In genomic region chr12:6965026-6965661, GRCh38 we compare ENCODE assay signal across 8 cellular contexts. TPM values are rescaled to one million over a fixed set of nuclear protein-coding genes. Genes with fewer than 3 reads are reported as not detected.
A peak's percentile ranks its signal among the peaks of the same experiment; 100 is the strongest.
DNase-seq lines count a peak whose midpoint lies in the region; ATAC-seq and TF ChIP-seq lines count a peak whose summit lies in the region.

No MANE protein-coding gene starts in this region.

- no peaks in the 10 kb centered on the region for H3K9me3 ChIP-seq in prostate gland

- peaks cover 69% of the 10 kb centered on the region for H3K4me1 Mint-ChIP-seq in activated naive CD8-positive, alpha-beta T cell treated with anti-CD3 and anti-CD28 coated beads for 36 hours

- no peaks in the 10 kb centered on the region for H3K27me3 Mint-ChIP-seq in activated naive CD8-positive, alpha-beta T cell treated with anti-CD3 and anti-CD28 coated beads for 36 hours

- H3K4me3 Mint-ChIP-seq in activated naive CD8-positive, alpha-beta T cell treated with anti-CD3 and anti-CD28 coated beads for 36 hours = peak overlapping the region; percentile 54

- H3K4me3 ChIP-seq in NB4 (ENCODE audit: low read depth, low read length) = no peak overlapping the region
- H3K4me3 ChIP-seq in prostate gland = peak overlapping the region in 1 of 2 donors; percentile 85
- H3K4me3 ChIP-seq in urinary bladder (ENCODE audit: low read depth, low read length) = no peak overlapping the region

- WGBS in prostate gland = 9% methylated on average over 12 of the region's 12 CpGs
- 19% methylated on average over 12 of the region's 12 CpGs for WGBS in urinary bladder

- H3K9me3 Mint-ChIP-seq in activated naive CD8-positive, alpha-beta T cell treated with anti-CD3 and anti-CD28 coated beads for 36 hours = no peaks in the 10 kb centered on the region

- H3K36me3 ChIP-seq in prostate gland = peaks cover 0 to 18% of the 10 kb centered on the region in 2 donors
- peaks cover 6% of the 10 kb centered on the region for H3K36me3 ChIP-seq in urinary bladder (ENCODE audit: insufficient read depth)

- H3K27me3 ChIP-seq in prostate gland (replicated peaks; ENCODE audit: insufficient read depth) = no peaks in the 10 kb centered on the region

- H3K36me3 Mint-ChIP-seq in activated naive CD8-positive, alpha-beta T cell treated with anti-CD3 and anti-CD28 coated beads for 36 hours = peaks cover 61% of the 10 kb centered on the region

- TF ChIP-seq CTCF in NB4 (IDR thresholded peaks at IDR 0.05; ENCODE audit: low read depth, low read length) (peak; percentile 80), prostate gland (IDR thresholded peaks at IDR 0.05) (peak; percentile 93 to 98 (median 96))

- H3K27ac ChIP-seq in prostate gland = peak overlapping the region; percentile 97 to 98
- H3K27ac ChIP-seq in urinary bladder (ENCODE audit: low read depth) = peak overlapping the region; percentile 38

- peaks cover 29% of the 10 kb centered on the region for H3K4me1 ChIP-seq in prostate gland (replicated peaks)
- no peaks in the 10 kb centered on the region for H3K4me1 ChIP-seq in urinary bladder (ENCODE audit: insufficient read depth)

- DNase-seq in C1 segment of cervical spinal cord (lab: John Stamatoyannopoulos, UW) = peak in 13 of 14 donors; percentile 14 to 79 (median 60)
- peak; percentile 91 for DNase-seq in NB4 (ENCODE audit: low read depth)
- peak; percentile 87 for DNase-seq in activated naive CD8-positive, alpha-beta T cell treated with anti-CD3 and anti-CD28 coated beads for 36 hours
- peak; percentile 91 for DNase-seq in Right ventricle myocardium inferior (ENCODE audit: missing footprints)
- peak; percentile 94 for DNase-seq in prostate gland (ENCODE audit: low spot score)

- intact Hi-C loops in Right ventricle myocardium inferior (cut with DNase I) = loop anchor here (1.0 kb wide), 2 partner anchors 21 to 54 kb away; partner anchors contain the start of gene C12orf57
- intact Hi-C loops in prostate gland (cut with DNase I) = loop anchor here (10.0 kb wide), 1 partner anchor 90 kb away; the partner anchor contains the start of gene SPSB2

- TF ChIP-seq POLR2A in NB4 (IDR thresholded peaks at IDR 0.05; ENCODE audit: extremely low read depth, insufficient read length) (no peak), prostate gland (IDR thresholded peaks at IDR 0.05) (peak; percentile 38)

- ATAC-seq in GM19467 (IDR thresholded peaks at IDR 0.05; ENCODE audit: unreplicated experiment) = peak; percentile 50
- peak; percentile 84 for ATAC-seq in SK-N-SH treated with all-trans-retinoic acid at 6 μM for 48 hours
- peak; percentile 80 for ATAC-seq in Right ventricle myocardium inferior

- peak overlapping the region; percentile 98 for H3K27ac Mint-ChIP-seq in activated naive CD8-positive, alpha-beta T cell treated with anti-CD3 and anti-CD28 coated beads for 36 hours

TF ChIP-seq in SK-N-SH treated with all-trans-retinoic acid at 6 μM for 48 hours, 23 proteins besides CTCF, POLR2A, EP300 and RAD21 (continues in another document):
- TF ChIP-seq GLIS3 (CRISPR knock-in tag; IDR thresholded peaks at IDR 0.05) (no peak), ZFP3 (CRISPR knock-in tag; IDR thresholded peaks at IDR 0.05) (no peak), RARB (CRISPR knock-in tag; IDR thresholded peaks at IDR 0.05) (no peak), OSR1 (CRISPR knock-in tag; IDR thresholded peaks at IDR 0.05) (no peak), ZC3H10 (CRISPR knock-in tag; IDR thresholded peaks at IDR 0.05) (no peak), ZNF8 (CRISPR knock-in tag; IDR thresholded peaks at IDR 0.05) (no peak), CSDC2 (CRISPR knock-in tag; IDR thresholded peaks at IDR 0.05) (no peak), BACH2 (CRISPR knock-in tag; IDR thresholded peaks at IDR 0.05; ENCODE audit: borderline replicate concordance) (no peak), TCF4 (CRISPR knock-in tag; IDR thresholded peaks at IDR 0.05; ENCODE audit: borderline replicate concordance) (no peak), CREB5 (CRISPR knock-in tag; IDR thresholded peaks at IDR 0.05; ENCODE audit: low read depth) (no peak), CSRNP3 (CRISPR knock-in tag; IDR thresholded peaks at IDR 0.05) (no peak), ZNF70 (CRISPR knock-in tag; IDR thresholded peaks at IDR 0.05) (no peak), TSHZ2 (CRISPR knock-in tag; IDR thresholded peaks at IDR 0.05) (no peak)

RNA-seq across cellular contexts. Expression of gene PHB2, which starts 5.3 kb away (rescaled TPM):
- 100 to 1,000 TPM; 556 to 557 TPM for total RNA-seq in activated naive CD8-positive, alpha-beta T cell treated with anti-CD3 and anti-CD28 coated beads for 36 hours
- total RNA-seq in Right ventricle myocardium inferior (149 TPM), prostate gland (100 to 1,000 TPM; 177 to 230 TPM), urinary bladder (94.9 TPM)
- polyA plus RNA-seq in urinary bladder = 192 TPM

RNA-seq across cellular contexts. Expression of gene EMG1, which starts 5.6 kb away (rescaled TPM):
- 100 to 1,000 TPM; 130 to 140 TPM for total RNA-seq in activated naive CD8-positive, alpha-beta T cell treated with anti-CD3 and anti-CD28 coated beads for 36 hours
- total RNA-seq in Right ventricle myocardium inferior (42.9 TPM), prostate gland (10 to 100 TPM; 37.7 to 46.3 TPM), urinary bladder (25.4 TPM)
- 25.9 TPM for polyA plus RNA-seq in urinary bladder

RNA-seq across cellular contexts. Expression of gene PTPN6, which starts 14.0 kb away (rescaled TPM):
- 100 to 1,000 TPM; 457 to 467 TPM for total RNA-seq in activated naive CD8-positive, alpha-beta T cell treated with anti-CD3 and anti-CD28 coated beads for 36 hours
- 9.1 TPM for total RNA-seq in Right ventricle myocardium inferior
- total RNA-seq in prostate gland = 10 to 100 TPM; 30.6 to 43.2 TPM
- total RNA-seq in urinary bladder = 6.1 TPM
- 17.2 TPM for polyA plus RNA-seq in urinary bladder

RNA-seq across cellular contexts. Expression of gene C12orf57, which starts 21.3 kb away (rescaled TPM):
- total RNA-seq in activated naive CD8-positive, alpha-beta T cell treated with anti-CD3 and anti-CD28 coated beads for 36 hours = 100 to 1,000 TPM; 203 to 208 TPM
- total RNA-seq in Right ventricle myocardium inferior (250 TPM), prostate gland (100 to 1,000 TPM; 352 to 711 TPM), urinary bladder (182 TPM)
- polyA plus RNA-seq in urinary bladder = 566 TPM

RNA-seq across cellular contexts. Expression of gene RNU7-1, which starts 21.5 kb away (rescaled TPM):
- not detected for total RNA-seq in activated naive CD8-positive, alpha-beta T cell treated with anti-CD3 and anti-CD28 coated beads for 36 hours
- total RNA-seq in Right ventricle myocardium inferior = not detected
- total RNA-seq in prostate gland = not detected
- not detected for total RNA-seq in urinary bladder
- polyA plus RNA-seq in urinary bladder = not detected

Comparison
In these comparisons a context has a peak if more than half of its experiments do, and no peak if none do; other contexts are left out.
1. RNA of gene PTPN6, which starts 14.0 kb away (total RNA-seq): 457 to 467 TPM in activated naive CD8-positive, alpha-beta T cell treated with anti-CD3 and anti-CD28 coated beads for 36 hours; 30.6 to 43.2 TPM in prostate gland, 9.1 TPM in Right ventricle myocardium inferior (single experiment) and 6.1 TPM in urinary bladder (single experiment); every median in the first group is over 10 times any median in the second.
2. Peak in every context shown above with its lines, with median percentiles within 50 percentile points of each other: DNase-seq and ATAC-seq.